Comparison of ENCODE assay signal across 25 cellular contexts in the genomic region with DNA sequence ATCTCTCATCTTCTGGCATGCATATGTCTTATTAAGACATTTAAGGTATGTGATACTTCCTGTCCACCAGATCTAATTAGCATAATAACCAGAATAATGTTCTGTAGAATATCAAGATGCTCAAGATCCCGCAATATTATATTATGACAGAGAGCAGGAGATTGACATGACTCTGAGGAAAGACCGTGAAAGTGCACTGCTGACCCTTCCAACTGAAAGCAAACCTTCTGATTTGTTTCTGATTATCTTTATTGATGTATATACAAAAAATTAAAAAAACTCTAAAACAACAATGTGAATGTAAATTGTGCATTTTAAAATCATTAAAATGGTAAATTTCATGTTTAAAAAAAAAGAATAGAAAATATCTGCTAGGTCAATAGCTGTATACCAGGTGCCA.
"Had no signal": no experiment of that assay in that cellular context is flagged by ENCODE, and none has a peak within 500 bp of the region (broad histone marks: within the 10 kb centered on the region; RNA-seq: fewer than 3 reads in every experiment).

No MANE protein-coding gene starts in this region.

- H3K9me3 ChIP-seq: colonic mucosa, esophagus squamous epithelium, gastrocnemius medialis had no signal

- H3K9me3 Mint-ChIP-seq: dendritic cell treated with granulocyte-macrophage colony-stimulating factor and Interleukin-4, amounts not matched to agents 40 ng/mL and 50 ng/mL, for 4 days; endodermal cell had no signal

- H3K27me3 Mint-ChIP-seq: dendritic cell treated with granulocyte-macrophage colony-stimulating factor and Interleukin-4, amounts not matched to agents 40 ng/mL and 50 ng/mL, for 4 days had no signal

- H3K4me3 ChIP-seq: colonic mucosa, coronary artery, dorsolateral prefrontal cortex, esophagus muscularis mucosa, esophagus squamous epithelium, gastrocnemius medialis, gastroesophageal sphincter, heart left ventricle, heart right ventricle had no signal

- H3K27me3 ChIP-seq: colonic mucosa, esophagus squamous epithelium, foreskin keratinocyte, gastrocnemius medialis had no signal

- DNase-seq: colonic mucosa; cortex of kidney; dermis blood vessel endothelial cell; dorsolateral prefrontal cortex; effector CD4-positive, alpha-beta T cell; effector CD8-positive, alpha-beta T cell; effector memory CD4-positive, alpha-beta T cell; effector memory CD8-positive, alpha-beta T cell; endodermal cell; erythroblast; esophagus squamous epithelium; foreskin fibroblast; foreskin keratinocyte; foreskin melanocyte; gastrocnemius medialis; glutamatergic neuron; head of caudate nucleus; heart left ventricle; heart right ventricle had no signal

- H3K4me1 ChIP-seq: colonic mucosa, esophagus muscularis mucosa, gastrocnemius medialis, gastroesophageal sphincter, heart left ventricle, heart right ventricle had no signal

- H3K27ac ChIP-seq: colonic mucosa, coronary artery, dorsolateral prefrontal cortex, epithelial cell of prostate, esophagus muscularis mucosa, esophagus squamous epithelium, foreskin keratinocyte, gastrocnemius medialis, gastroesophageal sphincter, heart left ventricle, heart right ventricle had no signal

- H3K36me3 ChIP-seq: colonic mucosa, esophagus muscularis mucosa, esophagus squamous epithelium, gastrocnemius medialis, gastroesophageal sphincter, heart left ventricle, heart right ventricle had no signal

- ATAC-seq: effector memory CD8-positive, alpha-beta T cell; esophagus mucosa; foreskin keratinocyte; gastrocnemius medialis; gastroesophageal sphincter; heart left ventricle; heart right ventricle had no signal

- H3K27ac Mint-ChIP-seq: dendritic cell treated with granulocyte-macrophage colony-stimulating factor and Interleukin-4, amounts not matched to agents 40 ng/mL and 50 ng/mL, for 4 days; effector memory CD8-positive, alpha-beta T cell; endodermal cell had no signal

- H3K4me1 Mint-ChIP-seq: endodermal cell had no signal

- H3K4me3 Mint-ChIP-seq: dendritic cell treated with granulocyte-macrophage colony-stimulating factor and Interleukin-4, amounts not matched to agents 40 ng/mL and 50 ng/mL, for 4 days; effector memory CD8-positive, alpha-beta T cell; endodermal cell had no signal
